ENCODE assay signal across 8 cellular contexts in genomic region chr10:119892188-119893065, GRCh38. TPM values are rescaled to one million over a fixed set of nuclear protein-coding genes. Genes with fewer than 3 reads are reported as not detected.
DNase-seq lines count a peak whose midpoint lies in the region; ATAC-seq, FAIRE-seq and TF ChIP-seq lines count a peak whose summit lies in the region.

SEC23IP (plus strand) TSS chr10:119892730; CDS start chr10:119892783, 53 bp downstream.

- DNase-seq in NCI-H2029 (lab: John Stamatoyannopoulos, UW) (peak; percentile 78), T-helper 22 cell (ENCODE audit: low read depth) (peak; percentile 84), astrocyte (ENCODE audit: low read depth) (peak; percentile 92), right cardiac atrium (peak; percentile 97 to 98 (median 98)), putamen (ENCODE audit: low spot score) (peak; percentile 97), vagina (ENCODE audit: extremely low spot score in 2 of 2) (peak in 1 of 2 donors; percentile 97)

- no peaks in the 10 kb centered on the region for H3K9me3 ChIP-seq in astrocyte (ENCODE audit: insufficient read depth, low read depth, low read length)
- H3K9me3 ChIP-seq in right cardiac atrium (ENCODE audit: control insufficient read depth, low read length): no peaks in the 10 kb centered on the region
- no peaks in the 10 kb centered on the region for H3K9me3 ChIP-seq in vagina

- H3K4me1 ChIP-seq in astrocyte (ENCODE audit: insufficient read depth, low read length): peaks cover 26% of the 10 kb centered on the region
- H3K4me1 ChIP-seq in right cardiac atrium (ENCODE audit: control insufficient read depth, insufficient read depth, low read length): no peaks in the 10 kb centered on the region
- peaks cover 50% of the 10 kb centered on the region for H3K4me1 ChIP-seq in vagina

- H3K79me2 ChIP-seq in astrocyte (ENCODE audit: insufficient read depth, low read length): peaks cover 54% of the 10 kb centered on the region

- TF ChIP-seq CTCF in astrocyte (IDR thresholded peaks at IDR 0.05; ENCODE audit: insufficient read depth, low read depth, low read length) (no peak), vagina (IDR thresholded peaks at IDR 0.05) (peak in 1 of 3 experiments; percentile 4)

- peak; percentile 94 for TF ChIP-seq POLR2A in GM18505 (IDR thresholded peaks at IDR 0.05; ENCODE audit: borderline replicate concordance, extremely low read depth, insufficient read depth, insufficient read length)
- TF ChIP-seq POLR2A in vagina (IDR thresholded peaks at IDR 0.05): peak in 1 of 2 donors; percentile 31

- peak within 1 kb of the TSS; percentile 78 for H3K27ac ChIP-seq in astrocyte (ENCODE audit: low read depth, low read length)
- H3K27ac ChIP-seq in right cardiac atrium (ENCODE audit: low read length): peak within 1 kb of the TSS; percentile 80
- H3K27ac ChIP-seq in vagina: peak within 1 kb of the TSS; percentile 83

- H4K20me1 ChIP-seq in astrocyte (ENCODE audit: insufficient read depth, low read length): peaks cover 39% of the 10 kb centered on the region

- H3K27me3 Mint-ChIP-seq in astrocyte (ENCODE audit: low read depth, unreplicated experiment): no peaks in the 10 kb centered on the region

- FAIRE-seq in astrocyte (lab: Jason Lieb, UNC): peak; percentile 41

- ATAC-seq in GM18505 (IDR thresholded peaks at IDR 0.05; ENCODE audit: unreplicated experiment) (peak; percentile 98), HG02973 (IDR thresholded peaks at IDR 0.05; ENCODE audit: unreplicated experiment) (peak; percentile 99), right cardiac atrium (peak; percentile 99)

- H3K9ac ChIP-seq in astrocyte (ENCODE audit: low read length): peak within 1 kb of the TSS; percentile 95

- peak within 1 kb of the TSS; percentile 96 for H3K27ac Mint-ChIP-seq in astrocyte (ENCODE audit: unreplicated experiment)

- peak within 1 kb of the TSS; percentile 96 for H2AFZ ChIP-seq in astrocyte (ENCODE audit: low read depth, low read length)

- H3K9me3 Mint-ChIP-seq in astrocyte (ENCODE audit: unreplicated experiment): peaks cover under 1% of the 10 kb centered on the region

- no peaks in the 10 kb centered on the region for H3K27me3 ChIP-seq in astrocyte (ENCODE audit: insufficient read depth, low read length)
- H3K27me3 ChIP-seq in right cardiac atrium (ENCODE audit: control insufficient read depth, insufficient read depth): no peaks in the 10 kb centered on the region
- H3K27me3 ChIP-seq in vagina: no peaks in the 10 kb centered on the region

- H3K4me3 ChIP-seq in astrocyte (ENCODE audit: insufficient read depth, low read depth, low read length) (peak within 1 kb of the TSS; percentile 93), right cardiac atrium (ENCODE audit: low read length) (peak within 1 kb of the TSS; percentile 84), vagina (peak within 1 kb of the TSS; percentile 70 to 77)

- H3K36me3 ChIP-seq in astrocyte (ENCODE audit: insufficient read depth, low read length) (no peaks in the 10 kb centered on the region), vagina (no peaks in the 10 kb centered on the region)

- H3K36me3 Mint-ChIP-seq in astrocyte (ENCODE audit: low read depth, unreplicated experiment): peaks cover 4% of the 10 kb centered on the region

- H3K4me3 Mint-ChIP-seq in astrocyte (ENCODE audit: unreplicated experiment): peak within 1 kb of the TSS; percentile 98

- peaks cover 26% of the 10 kb centered on the region for H3K4me1 Mint-ChIP-seq in astrocyte (ENCODE audit: low read depth, unreplicated experiment)

- under 1% methylated on average over 61 of the region's 61 CpGs for WGBS in right cardiac atrium

- peak within 1 kb of the TSS; percentile 99 for H3K4me2 ChIP-seq in astrocyte (ENCODE audit: low read length)

- intact Hi-C loops in right cardiac atrium (cut with DNase I): no loop called here
- intact Hi-C loops in vagina (cut with DNase I): no loop called here

RNA-seq across cellular contexts. Expression of gene SEC23IP, which starts in this region (rescaled TPM):
- total RNA-seq in astrocyte (90.6 and 95.9 TPM in 2 replicates), right cardiac atrium (10 to 100 TPM; 29.7 to 41.9 (median 32.9) TPM), vagina (15.5 TPM)
- polyA plus RNA-seq in right cardiac atrium: 6.9 TPM
